Comparison of ENCODE assay signal across 22 cellular contexts in genomic region chr5:131254741-131255140, GRCh38. TPM values are rescaled to one million over a fixed set of nuclear protein-coding genes. Genes with fewer than 3 reads are reported as not detected.
DNase-seq lines count a peak whose midpoint lies in the region; ATAC-seq, FAIRE-seq and TF ChIP-seq lines count a peak whose summit lies in the region.
"Had no signal": no experiment of that assay in that cellular context is flagged by ENCODE, and none has a peak within 500 bp of the region (broad histone marks: within the 10 kb centered on the region; RNA-seq: fewer than 3 reads in every experiment).

No MANE protein-coding gene starts in this region.

- ATAC-seq in activated CD8-positive, alpha-beta T cell treated with anti-CD3 and anti-CD28 coated beads, Interleukin-2, amount 10 ng/mL, durations not matched to agents 7 days and 5 days: peak; percentile 2
- no peak for ATAC-seq in naive thymus-derived CD4-positive, alpha-beta T cell
- ATAC-seq: HCT116, K562, left ventricle myocardium superior had no signal

- CTCF ChIA-PET in CD4-positive, alpha-beta memory T cell (lab: Charles Lee; ENCODE audit: partially characterized antibody): interaction anchor here (0.7 to 4.9 kb wide), 7 partner anchors 8 to 128 kb away, joined by 3 to 39 read pairs (median 4); partner anchors contain the start of genes CDC42SE2 and HINT1
- CTCF ChIA-PET in activated CD8-positive, alpha-beta T cell treated with anti-CD3 and anti-CD28 coated beads, Interleukin-2, amount 10 ng/mL, durations not matched to agents 7 days and 5 days (lab: Charles Lee): interaction anchor here (0.6 to 8.0 kb wide), 4 partner anchors 9 to 334 kb away, joined by 3 to 67 read pairs (median 4); partner anchors contain the start of gene CDC42SE2
- CTCF ChIA-PET in naive thymus-derived CD4-positive, alpha-beta T cell (lab: Charles Lee): interaction anchor here (3.4 kb wide), 1 partner anchor 11 kb away, joined by 15 read pairs; no protein-coding TSS in a partner anchor

- no peak for FAIRE-seq in kidney (lab: Jason Lieb, UNC)
- FAIRE-seq: GM12891, K562 had no signal

- H3K4me1 ChIP-seq in CD4-positive, alpha-beta memory T cell (ENCODE audit: insufficient read depth, low read length): peaks cover 72% of the 10 kb centered on the region
- H3K4me1 ChIP-seq in naive thymus-derived CD4-positive, alpha-beta T cell (ENCODE audit: control insufficient read depth in 2 of 2, insufficient read depth in 2 of 2, low read length in 2 of 2): peaks cover 64 to 69% of the 10 kb centered on the region in 2 donors
- H3K4me1 ChIP-seq in kidney (ENCODE audit: control insufficient read depth in 1 of 2, insufficient read depth in 1 of 2, low read depth in 1 of 2, low read length in 2 of 2): no peaks in the 10 kb centered on the region
- H3K4me1 ChIP-seq: BE2C, sigmoid colon, testis had no signal

- no peaks in the 10 kb centered on the region for H3K27me3 ChIP-seq in CD4-positive, alpha-beta memory T cell (ENCODE audit: insufficient read depth, low read length)
- H3K27me3 ChIP-seq in naive thymus-derived CD4-positive, alpha-beta T cell (ENCODE audit: control insufficient read depth in 2 of 2, insufficient read depth in 2 of 2, low read length in 2 of 2): no peaks in the 10 kb centered on the region
- H3K27me3 ChIP-seq: BE2C, esophagus muscularis mucosa, sigmoid colon, testis had no signal

- H3K4me3 Mint-ChIP-seq in CD4-positive, alpha-beta memory T cell: peak overlapping the region; percentile 94 to 98 (median 97)
- peak overlapping the region; percentile 92 for H3K4me3 Mint-ChIP-seq in activated CD8-positive, alpha-beta T cell treated with anti-CD3 and anti-CD28 coated beads, Interleukin-2, amount 10 ng/mL, durations not matched to agents 7 days and 5 days
- peak overlapping the region; percentile 80 to 97 (median 96) for H3K4me3 Mint-ChIP-seq in naive thymus-derived CD4-positive, alpha-beta T cell

- POLR2A ChIA-PET in CD4-positive, alpha-beta memory T cell (lab: Charles Lee; ENCODE audit: partially characterized antibody): interaction anchor here (0.6 to 20.3 kb wide), 8 partner anchors 21 to 126 kb away, joined by 3 to 1078 read pairs (median 11); partner anchors contain the start of gene CDC42SE2
- POLR2A ChIA-PET in activated CD8-positive, alpha-beta T cell treated with anti-CD3 and anti-CD28 coated beads, Interleukin-2, amount 10 ng/mL, durations not matched to agents 7 days and 5 days (lab: Charles Lee): interaction anchor here (0.8 to 8.0 kb wide), 6 partner anchors 10 to 91 kb away, joined by 3 to 194 read pairs (median 4); partner anchors contain the start of gene CDC42SE2
- POLR2A ChIA-PET in naive thymus-derived CD4-positive, alpha-beta T cell (lab: Charles Lee): interaction anchor here (0.6 to 10.9 kb wide), 12 partner anchors 9 to 163 kb away, joined by 3 to 237 read pairs (median 4); partner anchors contain the start of gene CDC42SE2

- DNase-seq in CD4-positive, alpha-beta memory T cell: peak in 1 of 5 donors; percentile 27
- no peak for DNase-seq in activated CD8-positive, alpha-beta T cell treated with anti-CD3 and anti-CD28 coated beads, Interleukin-2, amount 10 ng/mL, durations not matched to agents 7 days and 5 days
- DNase-seq in naive thymus-derived CD4-positive, alpha-beta T cell: no peak
- DNase-seq in kidney: no peak
- no peak for DNase-seq in G401 (ENCODE audit: low spot score)
- DNase-seq in AG08395 (ENCODE audit: low spot score): no peak
- DNase-seq: BE2C; DMS 273 treated with DMSO at 0.1 percent for 48 hours; GF-D8; left ventricle myocardium superior; NCI-H1048; NCI-H2081; NCI-H446 treated with DMSO at 0.1 percent for 48 hours; sigmoid colon; stimulated activated CD4-positive, alpha-beta T cell treated with anti-CD3 and anti-CD28 coated beads, Interleukin-2, amount 100 ng/mL, for 24 hours; testis had no signal

- peaks cover 25 to 35% of the 10 kb centered on the region in 2 donors for H3K36me3 Mint-ChIP-seq in CD4-positive, alpha-beta memory T cell
- peaks cover 30% of the 10 kb centered on the region for H3K36me3 Mint-ChIP-seq in activated CD8-positive, alpha-beta T cell treated with anti-CD3 and anti-CD28 coated beads, Interleukin-2, amount 10 ng/mL, durations not matched to agents 7 days and 5 days (ENCODE audit: low read depth)
- peaks cover 0 to 35% (median 15%) of the 10 kb centered on the region in 5 donors for H3K36me3 Mint-ChIP-seq in naive thymus-derived CD4-positive, alpha-beta T cell

- peak overlapping the region; percentile 79 for H3K27ac ChIP-seq in CD4-positive, alpha-beta memory T cell (ENCODE audit: low read depth, low read length)
- peak overlapping the region; percentile 88 for H3K27ac ChIP-seq in KOPT-K1 (ENCODE audit: low read depth, low read length, poor library complexity, severe bottlenecking)
- H3K27ac ChIP-seq in naive thymus-derived CD4-positive, alpha-beta T cell (ENCODE audit: low read depth, low read length): peak overlapping the region; percentile 78
- no peak overlapping the region for H3K27ac ChIP-seq in kidney (ENCODE audit: low read depth in 2 of 2, low read length in 2 of 2)
- H3K27ac ChIP-seq: esophagus muscularis mucosa, sigmoid colon, testis, VCaP had no signal

- peaks cover 56 to 88% (median 67%) of the 10 kb centered on the region in 4 donors for H3K4me1 Mint-ChIP-seq in CD4-positive, alpha-beta memory T cell
- H3K4me1 Mint-ChIP-seq in activated CD8-positive, alpha-beta T cell treated with anti-CD3 and anti-CD28 coated beads, Interleukin-2, amount 10 ng/mL, durations not matched to agents 7 days and 5 days (ENCODE audit: low read depth): peaks cover 86% of the 10 kb centered on the region
- peaks cover 67 to 94% (median 80%) of the 10 kb centered on the region in 7 donors for H3K4me1 Mint-ChIP-seq in naive thymus-derived CD4-positive, alpha-beta T cell

- no peaks in the 10 kb centered on the region for H3K9me3 ChIP-seq in CD4-positive, alpha-beta memory T cell (ENCODE audit: control insufficient read depth in 1 of 2, low read length in 2 of 2)
- H3K9me3 ChIP-seq in KOPT-K1 (ENCODE audit: insufficient read depth, low read length, poor library complexity, severe bottlenecking) (no peaks in the 10 kb centered on the region), kidney (ENCODE audit: control insufficient read depth in 1 of 2, low read length in 2 of 2) (no peaks in the 10 kb centered on the region)
- H3K9me3 ChIP-seq in naive thymus-derived CD4-positive, alpha-beta T cell (ENCODE audit: control insufficient read depth in 2 of 3, low read length in 3 of 3): no peaks in the 10 kb centered on the region
- H3K9me3 ChIP-seq: BE2C, esophagus muscularis mucosa, sigmoid colon, testis had no signal

- H3K27me3 Mint-ChIP-seq in CD4-positive, alpha-beta memory T cell: no peaks in the 10 kb centered on the region
- H3K27me3 Mint-ChIP-seq in activated CD8-positive, alpha-beta T cell treated with anti-CD3 and anti-CD28 coated beads, Interleukin-2, amount 10 ng/mL, durations not matched to agents 7 days and 5 days (ENCODE audit: low read depth): no peaks in the 10 kb centered on the region
- H3K27me3 Mint-ChIP-seq in naive thymus-derived CD4-positive, alpha-beta T cell: no peaks in the 10 kb centered on the region

- peak overlapping the region; percentile 32 to 60 for H3K4me3 ChIP-seq in CD4-positive, alpha-beta memory T cell (ENCODE audit: low read length in 2 of 2)
- peak overlapping the region; percentile 72 for H3K4me3 ChIP-seq in naive thymus-derived CD4-positive, alpha-beta T cell (ENCODE audit: low read length)
- no peak overlapping the region for H3K4me3 ChIP-seq in kidney (ENCODE audit: low read length in 2 of 2)
- H3K4me3 ChIP-seq: esophagus muscularis mucosa, K562, sigmoid colon, testis had no signal

- no peak for TF ChIP-seq CTCF in kidney (IDR thresholded peaks at IDR 0.05; ENCODE audit: borderline replicate concordance, extremely low read depth, insufficient read depth)

- H3K9ac ChIP-seq in kidney (ENCODE audit: low read length in 2 of 2): no peak overlapping the region

- H3K27ac Mint-ChIP-seq in CD4-positive, alpha-beta memory T cell: peak overlapping the region; percentile 92 to 99 (median 97)
- peak overlapping the region; percentile 90 for H3K27ac Mint-ChIP-seq in activated CD8-positive, alpha-beta T cell treated with anti-CD3 and anti-CD28 coated beads, Interleukin-2, amount 10 ng/mL, durations not matched to agents 7 days and 5 days
- H3K27ac Mint-ChIP-seq in naive thymus-derived CD4-positive, alpha-beta T cell: peak overlapping the region; percentile 91 to 97 (median 95)

- in situ Hi-C loops in G401 (cut with HindIII; ENCODE audit: low sequenced_read_pairs): no loop called here

- intact Hi-C loops in CD4-positive, alpha-beta memory T cell (cut with micrococcal nuclease): loop anchor here (1.0 kb wide), 1 partner anchor 9 kb away; no protein-coding TSS in a partner anchor
- intact Hi-C loops in naive thymus-derived CD4-positive, alpha-beta T cell (cut with micrococcal nuclease): loop anchor here in 1 of 2 donors (5.0 to 10.0 kb wide), 2 partner anchors 33 to 850 kb away; no protein-coding TSS in a partner anchor
- intact Hi-C loops in kidney (cut with DNase I): no loop called here

- no peaks in the 10 kb centered on the region for H3K9me3 Mint-ChIP-seq in CD4-positive, alpha-beta memory T cell
- H3K9me3 Mint-ChIP-seq in activated CD8-positive, alpha-beta T cell treated with anti-CD3 and anti-CD28 coated beads, Interleukin-2, amount 10 ng/mL, durations not matched to agents 7 days and 5 days (ENCODE audit: insufficient read depth): no peaks in the 10 kb centered on the region
- no peaks in the 10 kb centered on the region for H3K9me3 Mint-ChIP-seq in naive thymus-derived CD4-positive, alpha-beta T cell

- peaks cover 3% of the 10 kb centered on the region for H3K36me3 ChIP-seq in CD4-positive, alpha-beta memory T cell (ENCODE audit: insufficient read depth, low read length)
- H3K36me3 ChIP-seq in KOPT-K1 (ENCODE audit: insufficient read depth, low read length) (peaks cover 32% of the 10 kb centered on the region; the same call in 1 of the 2 replicates), kidney (ENCODE audit: control insufficient read depth in 1 of 2, insufficient read depth in 2 of 2, low read length in 2 of 2) (no peaks in the 10 kb centered on the region)
- H3K36me3 ChIP-seq in naive thymus-derived CD4-positive, alpha-beta T cell (ENCODE audit: control insufficient read depth in 2 of 3, insufficient read depth in 3 of 3, low read length in 3 of 3): peaks cover 0 to 9% (median 0%) of the 10 kb centered on the region in 3 experiments
- H3K36me3 ChIP-seq: BE2C, esophagus muscularis mucosa, sigmoid colon had no signal

RNA-seq across cellular contexts. Expression of gene CDC42SE2, which starts 9.1 kb away (rescaled TPM):
- 100 to 1,000 TPM; 298 to 316 TPM for total RNA-seq in CD4-positive, alpha-beta memory T cell
- polyA plus RNA-seq in CD4-positive, alpha-beta memory T cell: 100 to 1,000 TPM; 414 to 773 TPM
- 100 to 1,000 TPM; 115 to 126 TPM for total RNA-seq in activated CD8-positive, alpha-beta T cell treated with anti-CD3 and anti-CD28 coated beads, Interleukin-2, amount 10 ng/mL, durations not matched to agents 7 days and 5 days
- total RNA-seq in naive thymus-derived CD4-positive, alpha-beta T cell: 100 to 1,000 TPM; 143 to 265 (median 215) TPM
- polyA plus RNA-seq in naive thymus-derived CD4-positive, alpha-beta T cell: 100 to 1,000 TPM; 348 to 482 TPM
- total RNA-seq in kidney: 90.7 TPM
- polyA plus RNA-seq in kidney (ENCODE audit: insufficient read depth, low read depth, low replicate concordance): 24.8 TPM
- total RNA-seq in G401 (2014; rRNA removed; shearing (Covaris generic)): 30.0 and 53.1 TPM in 2 replicates

Comparison
In these comparisons a context has a peak if more than half of its experiments do, and no peak if none do; other contexts are left out.
1. H3K27ac ChIP-seq: peak in CD4-positive, alpha-beta memory T cell (single experiment), KOPT-K1 (single experiment) and naive thymus-derived CD4-positive, alpha-beta T cell (single experiment); none in kidney (0 of 2).
2. H3K4me3 ChIP-seq: peak in CD4-positive, alpha-beta memory T cell (2 of 2) and naive thymus-derived CD4-positive, alpha-beta T cell (single experiment); none in kidney (0 of 2).
3. Peak in every context shown above with its lines, with median percentiles within 50 percentile points of each other: H3K27ac Mint-ChIP-seq and H3K4me3 Mint-ChIP-seq.